11 cellular contexts compared by ENCODE assay signal in genomic region chr21:42118901-42119300, GRCh38. TPM values are rescaled to one million over a fixed set of nuclear protein-coding genes. Genes with fewer than 3 reads are reported as not detected.
DNase-seq lines count a peak whose midpoint lies in the region; ATAC-seq and TF ChIP-seq lines count a peak whose summit lies in the region.
"Had no signal": no experiment of that assay in that cellular context is flagged by ENCODE, and none has a peak within 500 bp of the region (broad histone marks: within the 10 kb centered on the region; RNA-seq: fewer than 3 reads in every experiment).

No MANE protein-coding gene starts in this region.

- no peak overlapping the region for H3K9ac ChIP-seq in endodermal cell (ENCODE audit: extremely low read depth, low read length, poor library complexity, severe bottlenecking)

- H3K36me3 ChIP-seq in spleen (no peaks in the 10 kb centered on the region), endodermal cell (ENCODE audit: control insufficient read depth, insufficient read depth, low read length) (no peaks in the 10 kb centered on the region)
- H3K36me3 ChIP-seq: SJSA1 had no signal

- H3K4me3 Mint-ChIP-seq in activated CD8-positive, alpha-beta memory T cell treated with anti-CD3 and anti-CD28 coated beads, Interleukin-2, amount 10 ng/mL, durations not matched to agents 7 days and 5 days, result no peak overlapping the region
- H3K4me3 Mint-ChIP-seq in activated CD4-positive, alpha-beta memory T cell treated with anti-CD3 and anti-CD28 coated beads for 36 hours, result no peak overlapping the region
- H3K4me3 Mint-ChIP-seq in endodermal cell, result no peak overlapping the region
- H3K4me3 Mint-ChIP-seq: natural killer cell treated with Interleukin-12 subunit alpha and Interleukin-12 subunit beta and Interleukin-15 and Interleukin-18, amount 100 ng/mL, for 72 hours had no signal

- peaks cover 48% of the 10 kb centered on the region for H3K4me1 Mint-ChIP-seq in activated CD8-positive, alpha-beta memory T cell treated with anti-CD3 and anti-CD28 coated beads, Interleukin-2, amount 10 ng/mL, durations not matched to agents 7 days and 5 days
- peaks cover 11% of the 10 kb centered on the region for H3K4me1 Mint-ChIP-seq in activated CD4-positive, alpha-beta memory T cell treated with anti-CD3 and anti-CD28 coated beads for 36 hours (ENCODE audit: low read depth)
- peaks cover 17% of the 10 kb centered on the region for H3K4me1 Mint-ChIP-seq in endodermal cell

- H3K9me3 ChIP-seq in spleen (no peaks in the 10 kb centered on the region), endodermal cell (ENCODE audit: control insufficient read depth, low read length) (no peaks in the 10 kb centered on the region)
- H3K9me3 ChIP-seq: SJSA1 had no signal

- peak; percentile 51 for DNase-seq in activated CD8-positive, alpha-beta memory T cell treated with anti-CD3 and anti-CD28 coated beads, Interleukin-2, amount 10 ng/mL, durations not matched to agents 7 days and 5 days
- DNase-seq in activated CD8-positive, alpha-beta memory T cell treated with anti-CD3 and anti-CD28 coated beads for 24 hours, result no peak
- peak; percentile 68 for DNase-seq in NCI-H1092 (lab: John Stamatoyannopoulos, UW)
- DNase-seq in activated CD4-positive, alpha-beta memory T cell treated with anti-CD3 and anti-CD28 coated beads for 36 hours, result peak; percentile 24
- peak; percentile 76 for DNase-seq in spleen
- no peak for DNase-seq in endodermal cell
- DNase-seq in NCI-H187 treated with DMSO at 0.1 percent for 48 hours (lab: John Stamatoyannopoulos, UW), result no peak
- DNase-seq: NCI-H2171 treated with DMSO at 0.1 percent for 48 hours had no signal

- H3K27ac ChIP-seq in spleen (no peak overlapping the region), endodermal cell (ENCODE audit: low read depth, low read length) (no peak overlapping the region)
- H3K27ac ChIP-seq: SJSA1 had no signal

- H3K4me3 ChIP-seq in spleen (no peak overlapping the region), endodermal cell (ENCODE audit: low read length) (no peak overlapping the region)
- H3K4me3 ChIP-seq: SJSA1 had no signal

- intact Hi-C loops in activated CD4-positive, alpha-beta memory T cell treated with anti-CD3 and anti-CD28 coated beads for 36 hours (cut with micrococcal nuclease), result loop anchor here (10.0 kb wide), 1 partner anchor 144 kb away; no protein-coding TSS in a partner anchor
- intact Hi-C loops in spleen (cut with DNase I; ENCODE audit: low total_unique reads), result loop anchor here (5.0 kb wide), 1 partner anchor 112 kb away; no protein-coding TSS in a partner anchor

- H3K27ac Mint-ChIP-seq in activated CD8-positive, alpha-beta memory T cell treated with anti-CD3 and anti-CD28 coated beads, Interleukin-2, amount 10 ng/mL, durations not matched to agents 7 days and 5 days, result no peak overlapping the region
- H3K27ac Mint-ChIP-seq in activated CD4-positive, alpha-beta memory T cell treated with anti-CD3 and anti-CD28 coated beads for 36 hours, result no peak overlapping the region
- no peak overlapping the region for H3K27ac Mint-ChIP-seq in endodermal cell
- H3K27ac Mint-ChIP-seq: natural killer cell treated with Interleukin-12 subunit alpha and Interleukin-12 subunit beta and Interleukin-15 and Interleukin-18, amount 100 ng/mL, for 72 hours had no signal

- TF ChIP-seq POLR2A in spleen (IDR thresholded peaks at IDR 0.05), result no peak

- POLR2A ChIA-PET in activated CD4-positive, alpha-beta memory T cell treated with anti-CD3 and anti-CD28 coated beads for 36 hours (lab: Charles Lee), result no interaction called here

- H3K36me3 Mint-ChIP-seq in activated CD8-positive, alpha-beta memory T cell treated with anti-CD3 and anti-CD28 coated beads, Interleukin-2, amount 10 ng/mL, durations not matched to agents 7 days and 5 days, result no peaks in the 10 kb centered on the region
- no peaks in the 10 kb centered on the region for H3K36me3 Mint-ChIP-seq in activated CD4-positive, alpha-beta memory T cell treated with anti-CD3 and anti-CD28 coated beads for 36 hours
- no peaks in the 10 kb centered on the region for H3K36me3 Mint-ChIP-seq in endodermal cell (ENCODE audit: low read depth)
- H3K36me3 Mint-ChIP-seq: natural killer cell treated with Interleukin-12 subunit alpha and Interleukin-12 subunit beta and Interleukin-15 and Interleukin-18, amount 100 ng/mL, for 72 hours had no signal

- H3K27me3 ChIP-seq in spleen (replicated peaks in 1 of 7) (peaks cover 0 to 87% (median 21%) of the 10 kb centered on the region in 7 donors), endodermal cell (ENCODE audit: control insufficient read depth, insufficient read depth, low read length, poor library complexity, severe bottlenecking) (no peaks in the 10 kb centered on the region)
- H3K27me3 ChIP-seq: SJSA1 had no signal

- no peaks in the 10 kb centered on the region for H3K9me3 Mint-ChIP-seq in activated CD8-positive, alpha-beta memory T cell treated with anti-CD3 and anti-CD28 coated beads, Interleukin-2, amount 10 ng/mL, durations not matched to agents 7 days and 5 days (ENCODE audit: low read depth)
- no peaks in the 10 kb centered on the region for H3K9me3 Mint-ChIP-seq in activated CD4-positive, alpha-beta memory T cell treated with anti-CD3 and anti-CD28 coated beads for 36 hours
- H3K9me3 Mint-ChIP-seq in endodermal cell, result no peaks in the 10 kb centered on the region
- H3K9me3 Mint-ChIP-seq: natural killer cell treated with Interleukin-12 subunit alpha and Interleukin-12 subunit beta and Interleukin-15 and Interleukin-18, amount 100 ng/mL, for 72 hours had no signal

- H3K27me3 Mint-ChIP-seq in activated CD8-positive, alpha-beta memory T cell treated with anti-CD3 and anti-CD28 coated beads, Interleukin-2, amount 10 ng/mL, durations not matched to agents 7 days and 5 days, result peaks cover 70% of the 10 kb centered on the region
- peaks cover 60% of the 10 kb centered on the region for H3K27me3 Mint-ChIP-seq in activated CD4-positive, alpha-beta memory T cell treated with anti-CD3 and anti-CD28 coated beads for 36 hours
- peaks cover 9% of the 10 kb centered on the region for H3K27me3 Mint-ChIP-seq in endodermal cell (ENCODE audit: insufficient read depth)

- WGBS in spleen, 5 donors, result 0 to 12% (median 5%) methylated on average over 1 to 15 of the region's 15 CpGs
- 90% methylated on average over 13 to 15 of the region's 15 CpGs for WGBS in endodermal cell (ENCODE audit: insufficient coverage in 1 of 2, insufficient read length in 1 of 2), 2 experiments

- CTCF ChIA-PET in activated CD8-positive, alpha-beta memory T cell treated with anti-CD3 and anti-CD28 coated beads, Interleukin-2, amount 10 ng/mL, durations not matched to agents 7 days and 5 days (lab: Charles Lee), result interaction anchor here (0.9 to 5.8 kb wide), 9 partner anchors 9 to 302 kb away, joined by 3 to 66 read pairs (median 10); partner anchors contain the start of gene ZBTB21
- CTCF ChIA-PET in activated CD4-positive, alpha-beta memory T cell treated with anti-CD3 and anti-CD28 coated beads for 36 hours (lab: Charles Lee), result interaction anchor here (0.6 to 5.3 kb wide), 7 partner anchors 9 to 836 kb away, joined by 4 to 70 read pairs (median 16); no protein-coding TSS in a partner anchor

- H3K4me1 ChIP-seq in spleen (peaks cover 0 to 42% (median 26%) of the 10 kb centered on the region in 6 donors), endodermal cell (ENCODE audit: control insufficient read depth, insufficient read depth, low read length) (peaks cover 3% of the 10 kb centered on the region)

- ATAC-seq in activated CD8-positive, alpha-beta memory T cell treated with anti-CD3 and anti-CD28 coated beads, Interleukin-2, amount 10 ng/mL, durations not matched to agents 7 days and 5 days, result peak; percentile 43
- ATAC-seq in GM21390 (IDR thresholded peaks at IDR 0.05; ENCODE audit: unreplicated experiment), result no peak
- ATAC-seq: natural killer cell treated with Interleukin-12 subunit alpha and Interleukin-12 subunit beta and Interleukin-15 and Interleukin-18, amount 100 ng/mL, for 72 hours had no signal

- no peak for TF ChIP-seq CTCF in spleen (IDR thresholded peaks at IDR 0.05 in 8 of 11, conservative IDR thresholded peaks at IDR 0.05 in 3 of 11)
- no peak for TF ChIP-seq CTCF in endodermal cell (conservative IDR thresholded peaks at IDR 0.05)

RNA-seq across cellular contexts. Expression of gene UMODL1, which starts 47.8 kb away (rescaled TPM):
- total RNA-seq in activated CD8-positive, alpha-beta memory T cell treated with anti-CD3 and anti-CD28 coated beads, Interleukin-2, amount 10 ng/mL, durations not matched to agents 7 days and 5 days, result under 1 TPM in 1 of 2 experiments, not detected in 1; 0.05 TPM
- not detected for total RNA-seq in activated CD4-positive, alpha-beta memory T cell treated with anti-CD3 and anti-CD28 coated beads for 36 hours
- total RNA-seq in spleen (under 1 TPM in 5 of 7 donors, not detected in 2; 0.09 to 0.85 (median 0.28) TPM), endodermal cell (under 1 TPM; 0.24 to 0.49 TPM)
- under 1 TPM in 2 of 3 donors, not detected in 1; 0.02 to 0.03 TPM for polyA plus RNA-seq in spleen
- 0.11 TPM for polyA plus RNA-seq in endodermal cell (2013, experiment 1 of 2)
- polyA plus RNA-seq in endodermal cell (2013, experiment 2 of 2), result 0.46 TPM
- total RNA-seq: natural killer cell treated with Interleukin-12 subunit alpha and Interleukin-12 subunit beta and Interleukin-15 and Interleukin-18, amount 100 ng/mL, for 72 hours; SJSA1 had no signal

Comparison
In these comparisons a context has a peak if more than half of its experiments do, and no peak if none do; other contexts are left out.
1. DNase-seq: peak in activated CD8-positive, alpha-beta memory T cell treated with anti-CD3 and anti-CD28 coated beads, Interleukin-2, amount 10 ng/mL, durations not matched to agents 7 days and 5 days (single experiment), NCI-H1092 (single experiment), activated CD4-positive, alpha-beta memory T cell treated with anti-CD3 and anti-CD28 coated beads for 36 hours (single experiment) and spleen (single experiment); none in activated CD8-positive, alpha-beta memory T cell treated with anti-CD3 and anti-CD28 coated beads for 24 hours (single experiment), endodermal cell (single experiment) and NCI-H187 treated with DMSO at 0.1 percent for 48 hours (single experiment).